In genomic region chr3:89851974-89852621, GRCh38 we compare ENCODE assay signal across 11 cellular contexts.
A peak's percentile ranks its signal among the peaks of the same experiment; 100 is the strongest.
DNase-seq lines count a peak whose midpoint lies in the region; ATAC-seq, FAIRE-seq and TF ChIP-seq lines count a peak whose summit lies in the region.
"Had no signal": no experiment of that assay in that cellular context is flagged by ENCODE, and none has a peak within 500 bp of the region (broad histone marks: within the 10 kb centered on the region; RNA-seq: fewer than 3 reads in every experiment).

No MANE protein-coding gene starts in this region.

- ATAC-seq in GM18873 (IDR thresholded peaks at IDR 0.05; ENCODE audit: low FRiP score, unreplicated experiment) (no peak), HG02798 (IDR thresholded peaks at IDR 0.05; ENCODE audit: poor library complexity, unreplicated experiment) (no peak)

- intact Hi-C loops in OCI-LY7 (cut with micrococcal nuclease; ENCODE audit: unreplicated experiment) = no loop called here

- H3K27ac ChIP-seq in OCI-LY7 (ENCODE audit: low read depth, low read length, poor library complexity, severe bottlenecking) = no peak overlapping the region
- H3K27ac ChIP-seq in small intestine (ENCODE audit: low read depth in 1 of 2, low read length in 1 of 2) = no peak overlapping the region

- no peak for FAIRE-seq in small intestine (lab: Jason Lieb, UNC)

- H4K20me1 ChIP-seq in OCI-LY7 (ENCODE audit: insufficient read depth, low read length) = no peaks in the 10 kb centered on the region

- WGBS in small intestine, 3 donors = 18 to 26% (median 23%) methylated on average over 9 of the region's 9 CpGs

- peak; percentile 65 for TF ChIP-seq CTCF in OCI-LY7 (conservative IDR thresholded peaks at IDR 0.05; ENCODE audit: low read length)

- H3K4me1 ChIP-seq in OCI-LY7 (ENCODE audit: insufficient read depth, low read length, poor library complexity, severe bottlenecking) (no peaks in the 10 kb centered on the region), small intestine (ENCODE audit: control insufficient read depth in 2 of 2, insufficient read depth in 1 of 2, low read depth in 1 of 2, low read length in 1 of 2) (no peaks in the 10 kb centered on the region)

- H3K27me3 ChIP-seq in small intestine (ENCODE audit: control insufficient read depth in 2 of 2, insufficient read depth in 2 of 2, low read length in 2 of 2) = no peaks in the 10 kb centered on the region

- CTCF ChIA-PET in OCI-LY7 (lab: Charles Lee; ENCODE audit: unreplicated experiment) = no interaction called here

- H3K9me2 ChIP-seq in OCI-LY7 (ENCODE audit: insufficient read depth, low read length) = no peaks in the 10 kb centered on the region

- DNase-seq in DMS 273 (lab: John Stamatoyannopoulos, UW; ENCODE audit: unreplicated experiment) = peak; percentile 47
- no peak for DNase-seq in DMS 273 treated with DMSO at 0.1 percent for 48 hours (lab: John Stamatoyannopoulos, UW)
- DNase-seq in OCI-LY7 (ENCODE audit: low spot score) = peak; percentile 2
- DNase-seq in fibroblast of the conjunctiva (ENCODE audit: low read depth) = peak; percentile 35
- peak; percentile 68 for DNase-seq in small intestine
- DNase-seq in NCI-H2081 treated with DMSO at 0.1 percent for 48 hours (lab: John Stamatoyannopoulos, UW) = no peak
- DNase-seq: 8988T; activated naive CD8-positive, alpha-beta T cell treated with anti-CD3 and anti-CD28 coated beads, Interleukin-2, amount 10 ng/mL, durations not matched to agents 7 days and 5 days had no signal

- POLR2A ChIA-PET in OCI-LY7 (lab: Charles Lee) = no interaction called here

- no peak overlapping the region for H3K4me2 ChIP-seq in OCI-LY7 (ENCODE audit: low read length)

- no peak overlapping the region for H3K4me3 ChIP-seq in OCI-LY7 (ENCODE audit: low read depth, low read length, poor library complexity, severe bottlenecking)
- no peak overlapping the region for H3K4me3 ChIP-seq in small intestine (ENCODE audit: low read depth in 1 of 2, low read length in 2 of 2)
- H3K4me3 ChIP-seq: skin epidermis had no signal

- no peak overlapping the region for H2AFZ ChIP-seq in OCI-LY7 (ENCODE audit: low read length)

- H3K9me3 ChIP-seq in OCI-LY7 (ENCODE audit: low read length) = no peaks in the 10 kb centered on the region
- no peaks in the 10 kb centered on the region for H3K9me3 ChIP-seq in small intestine (ENCODE audit: control insufficient read depth, low read depth)

- H3K36me3 ChIP-seq in OCI-LY7 (ENCODE audit: insufficient read depth, low read length) (no peaks in the 10 kb centered on the region), small intestine (ENCODE audit: control insufficient read depth in 2 of 2, insufficient read depth in 2 of 2, low read length in 2 of 2) (no peaks in the 10 kb centered on the region)

- BruUV-seq in OCI-LY7 (replicated peaks; lab: Mats Ljungman, UMichigan) = no TSS peak

- no peaks in the 10 kb centered on the region for H3K79me2 ChIP-seq in OCI-LY7 (ENCODE audit: insufficient read depth, low read depth, low read length)

Comparison
In these comparisons a context has a peak if more than half of its experiments do, and no peak if none do; other contexts are left out.
1. DNase-seq: peak in DMS 273 (single experiment), OCI-LY7 (single experiment), fibroblast of the conjunctiva (single experiment) and small intestine (single experiment); none in DMS 273 treated with DMSO at 0.1 percent for 48 hours (single experiment) and NCI-H2081 treated with DMSO at 0.1 percent for 48 hours (single experiment).